ENCODE assay signal across 9 cellular contexts in genomic region chr1:160437432-160438319, GRCh38. TPM values are rescaled to one million over a fixed set of nuclear protein-coding genes. Genes with fewer than 3 reads are reported as not detected.
DNase-seq lines count a peak whose midpoint lies in the region; ATAC-seq, FAIRE-seq and TF ChIP-seq lines count a peak whose summit lies in the region.
"Had no signal": no experiment of that assay in that cellular context is flagged by ENCODE, and none has a peak within 500 bp of the region (broad histone marks: within the 10 kb centered on the region; RNA-seq: fewer than 3 reads in every experiment).

No MANE protein-coding gene starts in this region.

- no peak for TF ChIP-seq EP300 in transverse colon (IDR thresholded peaks at IDR 0.05; ENCODE audit: low read depth)

- H3K4me1 ChIP-seq in heart left ventricle (peaks cover 0 to 7% (median 0%) of the 10 kb centered on the region in 12 donors), transverse colon (peaks cover 0 to 7% (median 2%) of the 10 kb centered on the region in 4 donors), ascending aorta (no peaks in the 10 kb centered on the region)

- H3K9me3 Mint-ChIP-seq in activated T-helper 2 cell treated with anti-CD3 and anti-CD28 coated beads, Interferon-gamma antibody, Interleukin-2, Interleukin-4, amounts not matched to agents 10 μg/mL and 5 μg/mL and 100 μg/mL, durations not matched to agents 14 hours and 24 hours and 36 hours = peaks cover 22% of the 10 kb centered on the region

- H3K9me3 ChIP-seq in heart left ventricle (no peaks in the 10 kb centered on the region), transverse colon (no peaks in the 10 kb centered on the region), ascending aorta (no peaks in the 10 kb centered on the region)

- ATAC-seq in heart left ventricle = peak in 1 of 4 donors; percentile 52
- ATAC-seq in HG03097 (IDR thresholded peaks at IDR 0.05; ENCODE audit: low FRiP score, unreplicated experiment) = peak; percentile 72

- DNase-seq in heart left ventricle (no peak), cardiac septum (ENCODE audit: low spot score) (no peak), transverse colon (no peak), frontal cortex (ENCODE audit: low spot score in 2 of 2) (no peak), ascending aorta (ENCODE audit: low spot score in 2 of 2) (no peak), NCI-H146 treated with DMSO at 0.1 percent for 48 hours (lab: John Stamatoyannopoulos, UW; ENCODE audit: unreplicated experiment) (no peak)
- DNase-seq in activated T-helper 2 cell treated with anti-CD3 and anti-CD28 coated beads, Interferon-gamma antibody, Interleukin-2, Interleukin-4, amounts not matched to agents 10 μg/mL and 5 μg/mL and 100 μg/mL, durations not matched to agents 14 hours and 24 hours and 36 hours (ENCODE audit: low spot score) = peak; percentile 22
- DNase-seq: DMS 273 treated with DMSO at 0.1 percent for 48 hours had no signal

- WGBS in heart left ventricle, 4 donors = 60 to 75% (median 69%) methylated on average over 4 of the region's 4 CpGs
- WGBS in transverse colon (ENCODE audit: low coverage in 1 of 2), 2 donors = 37 to 60% methylated on average over 2 to 4 of the region's 4 CpGs

- in situ Hi-C loops in transverse colon (cut with MboI; ENCODE audit: low pct_ligation_motif_present in 1 of 4, low pct_unique_long_range_greater_than_20kb in 1 of 4, low sequenced_read_pairs in 3 of 4) = loop anchor here in 2 of 4 donors (10.0 to 25.0 kb wide), 2 partner anchors 107 to 175 kb away; no protein-coding TSS in a partner anchor

- peak overlapping the region; percentile 73 for H3K27ac Mint-ChIP-seq in activated T-helper 2 cell treated with anti-CD3 and anti-CD28 coated beads, Interferon-gamma antibody, Interleukin-2, Interleukin-4, amounts not matched to agents 10 μg/mL and 5 μg/mL and 100 μg/mL, durations not matched to agents 14 hours and 24 hours and 36 hours

- no peak for FAIRE-seq in frontal cortex (lab: Jason Lieb, UNC)

- H3K27me3 ChIP-seq in heart left ventricle (no peaks in the 10 kb centered on the region), transverse colon (no peaks in the 10 kb centered on the region), ascending aorta (no peaks in the 10 kb centered on the region)

- no peaks in the 10 kb centered on the region for H3K27me3 Mint-ChIP-seq in activated T-helper 2 cell treated with anti-CD3 and anti-CD28 coated beads, Interferon-gamma antibody, Interleukin-2, Interleukin-4, amounts not matched to agents 10 μg/mL and 5 μg/mL and 100 μg/mL, durations not matched to agents 14 hours and 24 hours and 36 hours (ENCODE audit: low read depth)

- TF ChIP-seq POLR2A in heart left ventricle (IDR thresholded peaks at IDR 0.05) = no peak
- no peak for TF ChIP-seq POLR2A in transverse colon (IDR thresholded peaks at IDR 0.05)

- H3K27ac ChIP-seq in heart left ventricle = peak overlapping the region in 9 of 12 donors; percentile 3 to 71 (median 25)
- peak overlapping the region; percentile 10 to 53 (median 46) for H3K27ac ChIP-seq in transverse colon
- no peak overlapping the region for H3K27ac ChIP-seq in ascending aorta

- peak overlapping the region; percentile 43 for H3K4me3 Mint-ChIP-seq in activated T-helper 2 cell treated with anti-CD3 and anti-CD28 coated beads, Interferon-gamma antibody, Interleukin-2, Interleukin-4, amounts not matched to agents 10 μg/mL and 5 μg/mL and 100 μg/mL, durations not matched to agents 14 hours and 24 hours and 36 hours (ENCODE audit: low read depth)

- no peaks in the 10 kb centered on the region for H3K36me3 ChIP-seq in heart left ventricle
- no peaks in the 10 kb centered on the region for H3K36me3 ChIP-seq in transverse colon
- no peaks in the 10 kb centered on the region for H3K36me3 ChIP-seq in ascending aorta

- intact Hi-C loops in heart left ventricle (cut with DNase I) = no loop called here
- intact Hi-C loops in cardiac septum (cut with DNase I) = no loop called here
- intact Hi-C loops in activated T-helper 2 cell treated with anti-CD3 and anti-CD28 coated beads, Interferon-gamma antibody, Interleukin-2, Interleukin-4, amounts not matched to agents 10 μg/mL and 5 μg/mL and 100 μg/mL, durations not matched to agents 14 hours and 24 hours and 36 hours (cut with micrococcal nuclease) = loop anchor here (1.0 to 2.0 kb wide), 4 partner anchors 10 to 83 kb away; no protein-coding TSS in a partner anchor
- intact Hi-C loops in transverse colon (cut with DNase I; ENCODE audit: low total_unique reads) = no loop called here
- intact Hi-C loops in ascending aorta (cut with DNase I) = no loop called here

- H3K36me3 Mint-ChIP-seq in activated T-helper 2 cell treated with anti-CD3 and anti-CD28 coated beads, Interferon-gamma antibody, Interleukin-2, Interleukin-4, amounts not matched to agents 10 μg/mL and 5 μg/mL and 100 μg/mL, durations not matched to agents 14 hours and 24 hours and 36 hours (ENCODE audit: low read depth) = peaks cover 19% of the 10 kb centered on the region

- peaks cover 28% of the 10 kb centered on the region for H3K4me1 Mint-ChIP-seq in activated T-helper 2 cell treated with anti-CD3 and anti-CD28 coated beads, Interferon-gamma antibody, Interleukin-2, Interleukin-4, amounts not matched to agents 10 μg/mL and 5 μg/mL and 100 μg/mL, durations not matched to agents 14 hours and 24 hours and 36 hours (ENCODE audit: low read depth)

- TF ChIP-seq CTCF in heart left ventricle (IDR thresholded peaks at IDR 0.05) (no peak), transverse colon (IDR thresholded peaks at IDR 0.05) (no peak), ascending aorta (IDR thresholded peaks at IDR 0.05) (no peak)

- H3K4me3 ChIP-seq in heart left ventricle (peak overlapping the region in 6 of 12 donors; percentile 8 to 33 (median 21)), transverse colon (no peak overlapping the region), ascending aorta (no peak overlapping the region)

RNA-seq across cellular contexts. Expression of gene VANGL2, which starts 37.3 kb away (rescaled TPM):
- total RNA-seq in heart left ventricle (1 to 10 TPM; 1.4 to 3.2 (median 2.0) TPM), cardiac septum (1.4 TPM), transverse colon (1 to 10 TPM in 3 of 4 donors, under 1 TPM in 1; 0.20 to 3.7 (median 2.7) TPM), frontal cortex (11.0 TPM), ascending aorta (0.96 TPM)
- polyA plus RNA-seq in heart left ventricle = 1 to 10 TPM in 1 of 2 donors, under 1 TPM in 1; 0.94 to 1.4 TPM
- total RNA-seq in activated T-helper 2 cell treated with anti-CD3 and anti-CD28 coated beads, Interferon-gamma antibody, Interleukin-2, Interleukin-4, amounts not matched to agents 10 μg/mL and 5 μg/mL and 100 μg/mL, durations not matched to agents 14 hours and 24 hours and 36 hours = not detected in 2 replicates

Comparison
In these comparisons a context has a peak if more than half of its experiments do, and no peak if none do; other contexts are left out.
1. H3K27ac ChIP-seq: peak in heart left ventricle (9 of 12) and transverse colon (4 of 4); none in ascending aorta (0 of 2).